ENCODE assay signal across 11 cellular contexts in genomic region chrX:154658957-154659356, GRCh38. TPM values are rescaled to one million over a fixed set of nuclear protein-coding genes. Genes with fewer than 3 reads are reported as not detected.
"Had no signal": no experiment of that assay in that cellular context is flagged by ENCODE, and none has a peak within 500 bp of the region (broad histone marks: within the 10 kb centered on the region; RNA-seq: fewer than 3 reads in every experiment).

No MANE protein-coding gene starts in this region.

- H2AFZ ChIP-seq: GM23248, GM23338 had no signal

- H3K4me3 Mint-ChIP-seq: GM23338, H9, HFFc6 had no signal

- H3K9me3 ChIP-seq: HAP-1 had no signal

- H3K9me3 Mint-ChIP-seq: HFFc6 had no signal

- H3K27ac ChIP-seq: GM23248 had no signal

- H3K4me1 ChIP-seq: HAP-1 had no signal

- H3K4me3 ChIP-seq: GM23248, GM23338, HAP-1 had no signal

- H3K27ac Mint-ChIP-seq: GM23338, HFFc6 had no signal

- DNase-seq: GM23248, GOT3, H7, H9, HCEC 1CT, HFFc6 had no signal

- ATAC-seq: GM23338, HCT116 had no signal

- H3K4me1 Mint-ChIP-seq: GM23338, H9 had no signal

- H3K36me3 ChIP-seq: HAP-1 had no signal

- H3K4me2 ChIP-seq: GM23338 had no signal

RNA-seq across cellular contexts. Expression of gene CTAG2, which starts 5.6 kb away (rescaled TPM):
- total RNA-seq: GM23248, H1, H4, H7, H9, HFFc6 had no signal
- polyA plus RNA-seq: GM23248, GM23338, H1 had no signal

RNA-seq across cellular contexts. Expression of gene CTAG1B, which starts 39.9 kb away (rescaled TPM):
- total RNA-seq: GM23248, GM23338, H1, H4, H7, H9, HFFc6 had no signal
- polyA plus RNA-seq: GM23248, GM23338, H1 had no signal
